Comparison of ENCODE assay signal across 21 cellular contexts in genomic region chr2:207747653-207748560, GRCh38. TPM values are rescaled to one million over a fixed set of nuclear protein-coding genes. Genes with fewer than 3 reads are reported as not detected.
A peak's percentile ranks its signal among the peaks of the same experiment; 100 is the strongest.
DNase-seq lines count a peak whose midpoint lies in the region; ATAC-seq, FAIRE-seq and TF ChIP-seq lines count a peak whose summit lies in the region.
"Had no signal": no experiment of that assay in that cellular context is flagged by ENCODE, and none has a peak within 500 bp of the region (broad histone marks: within the 10 kb centered on the region; RNA-seq: fewer than 3 reads in every experiment).

No MANE protein-coding gene starts in this region.

- H3K23ac ChIP-seq in H1 (ENCODE audit: insufficient read length) (no peak overlapping the region), mesenchymal stem cell (ENCODE audit: low read length in 2 of 2) (no peak overlapping the region)

- no peak overlapping the region for H2BK120ac ChIP-seq in H1 (replicated peaks; ENCODE audit: low read depth, low read length)
- H2BK120ac ChIP-seq in mesenchymal stem cell (ENCODE audit: low read depth, low read length) = no peak overlapping the region

- POLR2A ChIA-PET in A549 (lab: Yijun Ruan, JAX) (interaction anchor here (0.6 to 1.8 kb wide), 5 partner anchors 18 to 292 kb away, joined by 4 to 6 read pairs (median 6); partner anchors contain the start of gene CCNYL1), PC-9 (lab: Charles Lee; ENCODE audit: unreplicated experiment) (no interaction called here), H1 (lab: Charles Lee; ENCODE audit: partially characterized antibody) (interaction anchor here (1.0 to 3.0 kb wide), 6 partner anchors 9 to 37 kb away, joined by 3 to 6 read pairs (median 4); partner anchors contain the start of gene CCNYL1)

- FAIRE-seq in A549 (lab: Jason Lieb, UNC) (no peak), H1 (lab: Jason Lieb, UNC) (no peak)
- FAIRE-seq: A204.1, H54 had no signal

- intact Hi-C loops in PC-9 (cut with micrococcal nuclease; ENCODE audit: unreplicated experiment) = loop anchor here (10.0 kb wide), 1 partner anchor 507 kb away; the partner anchor contains the start of gene IDH1

- peaks cover 30% of the 10 kb centered on the region for H3F3A ChIP-seq in PC-9 (ENCODE audit: insufficient read depth, low read depth)

- H4K8ac ChIP-seq in H1 (ENCODE audit: extremely low read depth, insufficient read depth, low read length) (peak overlapping the region; percentile 29; the same call in 1 of the 2 replicates), mesenchymal stem cell (ENCODE audit: low read length) (peak overlapping the region; percentile 32)

- no peak overlapping the region for H3K9ac ChIP-seq in H1 (replicated peaks in 1 of 4; ENCODE audit: extremely low read depth in 1 of 4, low read depth in 3 of 4, low read length in 3 of 4)
- no peak overlapping the region for H3K9ac ChIP-seq in mesenchymal stem cell (ENCODE audit: low read length)

- DNase-seq in A549 (ENCODE audit: low read depth in 1 of 2, low spot score in 1 of 2) (peak in 1 of 2 experiments; percentile 77), PC-9 (peak in 1 of 2 experiments; percentile 73), H1 (ENCODE audit: low read depth in 1 of 2, low spot score in 2 of 2) (no peak), mesenchymal stem cell (peak; percentile 32), NCI-H2171 (lab: John Stamatoyannopoulos, UW) (no peak), NCI-H1436 (lab: John Stamatoyannopoulos, UW) (no peak)
- DNase-seq: COR-L47, GF-D8, Kasumi-1, MV-4-11, NCI-H146, NCI-H2107, NCI-H446 treated with DMSO at 0.1 percent for 48 hours, NCI-H748 treated with DMSO at 0.1 percent for 48 hours, PC-3 had no signal

- no peak overlapping the region for H2BK20ac ChIP-seq in H1 (ENCODE audit: low read length)

- no peaks in the 10 kb centered on the region for H3K79me2 ChIP-seq in PC-9 (ENCODE audit: low read depth)
- no peaks in the 10 kb centered on the region for H3K79me2 ChIP-seq in H1 (ENCODE audit: control insufficient read depth in 1 of 2, insufficient read depth in 2 of 2, low read length in 2 of 2)

- TF ChIP-seq EP300 in A549 (IDR thresholded peaks at IDR 0.05) (no peak; a peak in 1 of 5 replicates), H1 (IDR thresholded peaks at IDR 0.05; ENCODE audit: borderline replicate concordance in 1 of 2, low read depth in 2 of 2, low read length in 2 of 2) (no peak)

- H3K4me3 ChIP-seq in A549 = no peak overlapping the region
- no peak overlapping the region for H3K4me3 ChIP-seq in PC-9
- no peak overlapping the region for H3K4me3 ChIP-seq in H1 (ENCODE audit: extremely low read depth in 1 of 4, insufficient read depth in 2 of 4, low read depth in 3 of 4, low read length in 4 of 4)
- no peak overlapping the region for H3K4me3 ChIP-seq in mesenchymal stem cell (ENCODE audit: insufficient read depth in 1 of 2, low read depth in 1 of 2, low read length in 2 of 2)
- H3K4me3 ChIP-seq: SK-N-MC had no signal

- H3K9me2 ChIP-seq in PC-9 (ENCODE audit: insufficient read depth) = no peaks in the 10 kb centered on the region

- H2BK12ac ChIP-seq in H1 (ENCODE audit: low read depth, low read length) (no peak overlapping the region), mesenchymal stem cell (ENCODE audit: low read length in 2 of 2) (no peak overlapping the region)

- no peak overlapping the region for H3K4ac ChIP-seq in H1 (replicated peaks; ENCODE audit: insufficient read length, low read depth, low read length)
- no peak overlapping the region for H3K4ac ChIP-seq in mesenchymal stem cell (ENCODE audit: low read depth in 1 of 2, low read length in 2 of 2)

- H3K4me1 ChIP-seq in A549 = peaks cover 54% of the 10 kb centered on the region
- peaks cover 21% of the 10 kb centered on the region for H3K4me1 ChIP-seq in PC-9 (replicated peaks; ENCODE audit: insufficient read depth)
- peaks cover 0 to 5% (median 0%) of the 10 kb centered on the region in 4 experiments; a peak in 1 of 7 replicates for H3K4me1 ChIP-seq in H1 (replicated peaks in 1 of 4; ENCODE audit: control insufficient read depth in 3 of 4, insufficient read depth in 4 of 4, low read length in 3 of 4)
- peaks cover 2% of the 10 kb centered on the region for H3K4me1 ChIP-seq in mesenchymal stem cell (ENCODE audit: control insufficient read depth, insufficient read depth, low read depth, low read length)

- BruUV-seq in PC-9 (replicated peaks; lab: Mats Ljungman, UMichigan) = no TSS peak

- H3K56ac ChIP-seq in H1 (replicated peaks; ENCODE audit: insufficient read length, low read depth, low read length) = no peak overlapping the region

- H3K23me2 ChIP-seq in H1 (ENCODE audit: low read depth, low read length) = no peaks in the 10 kb centered on the region; the same call in 1 of the 2 replicates

- H2BK5ac ChIP-seq in H1 (ENCODE audit: low read depth, low read length) = no peak overlapping the region
- no peak overlapping the region for H2BK5ac ChIP-seq in mesenchymal stem cell (ENCODE audit: low read depth, low read length, poor library complexity, severe bottlenecking)

- H3K9me3 ChIP-seq in A549 = no peaks in the 10 kb centered on the region
- no peaks in the 10 kb centered on the region for H3K9me3 ChIP-seq in PC-9 (ENCODE audit: insufficient read depth, low read depth)
- no peaks in the 10 kb centered on the region for H3K9me3 ChIP-seq in H1 (ENCODE audit: insufficient read depth in 2 of 2, low read depth in 1 of 2, low read length in 1 of 2)
- H3K9me3 ChIP-seq in mesenchymal stem cell (ENCODE audit: control insufficient read depth, low read length) = no peaks in the 10 kb centered on the region

- H4K20me1 ChIP-seq in PC-9 (ENCODE audit: insufficient read depth) (no peaks in the 10 kb centered on the region; the same call in 1 of the 2 replicates), H1 (replicated peaks in 1 of 2; ENCODE audit: control insufficient read depth in 1 of 2, insufficient read depth in 2 of 2, low read length in 2 of 2) (no peaks in the 10 kb centered on the region)

- H3K27me3 ChIP-seq in PC-9 (ENCODE audit: insufficient read depth, low read depth) (no peaks in the 10 kb centered on the region), H1 (replicated peaks in 1 of 4; ENCODE audit: control insufficient read depth in 3 of 4, extremely low read depth in 1 of 4, insufficient read depth in 3 of 4, low read length in 3 of 4) (no peaks in the 10 kb centered on the region), mesenchymal stem cell (ENCODE audit: control insufficient read depth in 1 of 2, insufficient read depth in 1 of 2, low read length in 2 of 2) (no peaks in the 10 kb centered on the region)

- H2AFZ ChIP-seq in PC-9 (no peak overlapping the region), H1 (ENCODE audit: low read length) (no peak overlapping the region), mesenchymal stem cell (ENCODE audit: low read depth, low read length) (no peak overlapping the region)

- peak; percentile 62 to 82 for ATAC-seq in A549
- no peak for ATAC-seq in HG02642 (IDR thresholded peaks at IDR 0.05; ENCODE audit: poor library complexity, unreplicated experiment)
- no peak for ATAC-seq in GM18517 (IDR thresholded peaks at IDR 0.05; ENCODE audit: unreplicated experiment)
- ATAC-seq: PC-3 had no signal

- TF ChIP-seq RAD21 in A549 (conservative IDR thresholded peaks at IDR 0.05 in 1 of 2, IDR thresholded peaks at IDR 0.05 in 1 of 2) (no peak; a peak in 2 of 5 replicates), H1 (IDR thresholded peaks at IDR 0.05 in 1 of 2, conservative IDR thresholded peaks at IDR 0.05 in 1 of 2; ENCODE audit: low read depth in 2 of 2, low read length in 2 of 2) (no peak)

- CTCF ChIA-PET in A549 (lab: Yijun Ruan, JAX) (interaction anchor here (0.8 to 11.4 kb wide), 13 partner anchors 11 to 506 kb away, joined by 3 to 202 read pairs (median 25); partner anchors contain the start of genes FZD5, IDH1 and METTL21A), PC-9 (lab: Charles Lee) (interaction anchor here (0.7 kb wide), 1 partner anchor 290 kb away, joined by 4 read pairs; no protein-coding TSS in a partner anchor), H1 (lab: Charles Lee; ENCODE audit: partially characterized antibody) (interaction anchor here (0.6 to 7.7 kb wide), 19 partner anchors 8 to 326 kb away, joined by 3 to 157 read pairs (median 17); no protein-coding TSS in a partner anchor)

- H3K14ac ChIP-seq in H1 (ENCODE audit: insufficient read length) = no peak overlapping the region
- no peak overlapping the region for H3K14ac ChIP-seq in mesenchymal stem cell (ENCODE audit: low read length in 2 of 2)

- H3K18ac ChIP-seq in H1 (ENCODE audit: extremely low read depth, low read length) (no peak overlapping the region), mesenchymal stem cell (ENCODE audit: low read depth in 1 of 2, low read length in 2 of 2) (no peak overlapping the region)

- 64% methylated on average over 15 of the region's 15 CpGs for WGBS in A549 (ENCODE audit: missing lambda C conversion rate)
- 91% methylated on average over 15 of the region's 15 CpGs; no CpG with 5 or more reads in 1 of the 2 experiments for WGBS in H1 (ENCODE audit: extremely low coverage in 1 of 2, insufficient coverage in 1 of 2, insufficient read length in 1 of 2, insufficient replicate concordance in 2 of 2, low coverage in 1 of 2, low lambda C conversion rate in 2 of 2, missing lambda C conversion rate in 1 of 2), 2 experiments
- WGBS in mesenchymal stem cell = 89% methylated on average over 13 of the region's 15 CpGs

- no peak overlapping the region for H4K91ac ChIP-seq in H1 (replicated peaks; ENCODE audit: insufficient read length, low read length)
- H4K91ac ChIP-seq in mesenchymal stem cell (ENCODE audit: low read length) = no peak overlapping the region

- H3K79me1 ChIP-seq in H1 (ENCODE audit: low read depth, low read length) (no peaks in the 10 kb centered on the region), mesenchymal stem cell (replicated peaks; ENCODE audit: low read length, poor library complexity, severe bottlenecking) (peaks cover 4% of the 10 kb centered on the region)

- TF ChIP-seq CTCF in A549 (IDR thresholded peaks at IDR 0.05) = no peak
- no peak for TF ChIP-seq CTCF in PC-9 (conservative IDR thresholded peaks at IDR 0.05)
- no peak for TF ChIP-seq CTCF in H1 (IDR thresholded peaks at IDR 0.05; ENCODE audit: control extremely low read depth in 1 of 3, insufficient read depth in 1 of 3, low read depth in 1 of 3, low read length in 3 of 3)

- TF ChIP-seq POLR2A in A549 (IDR thresholded peaks at IDR 0.05; ENCODE audit: low read length) = no peak
- TF ChIP-seq POLR2A in H1 (IDR thresholded peaks at IDR 0.05; ENCODE audit: control extremely low read depth in 1 of 2, low read depth in 2 of 2, low read length in 2 of 2) = no peak

- H2AK5ac ChIP-seq in H1 (ENCODE audit: low read depth, low read length) (no peak overlapping the region), mesenchymal stem cell (ENCODE audit: low read length, severe bottlenecking) (no peak overlapping the region)

- no peak overlapping the region for H4K5ac ChIP-seq in H1 (ENCODE audit: insufficient read length, low read depth, low read length)

- peaks cover 13% of the 10 kb centered on the region; the same call in 1 of the 2 replicates for H3K36me3 ChIP-seq in PC-9 (ENCODE audit: low read depth)
- H3K36me3 ChIP-seq in H1 (ENCODE audit: control insufficient read depth in 2 of 4, insufficient read depth in 4 of 4, low read length in 3 of 4) = peaks cover 0 to 52% (median 4%) of the 10 kb centered on the region in 4 experiments; a peak in 3 of 8 replicates
- peaks cover 8 to 48% of the 10 kb centered on the region in 2 experiments for H3K36me3 ChIP-seq in mesenchymal stem cell (ENCODE audit: control insufficient read depth in 1 of 2, insufficient read depth in 2 of 2, low read depth in 1 of 2, low read length in 2 of 2)

- H3K4me2 ChIP-seq in A549 = peak overlapping the region; percentile 73
- peak overlapping the region; percentile 60 for H3K4me2 ChIP-seq in PC-9
- H3K4me2 ChIP-seq in H1 (ENCODE audit: insufficient read depth in 1 of 2, low read depth in 2 of 2, low read length in 2 of 2) = no peak overlapping the region
- no peak overlapping the region for H3K4me2 ChIP-seq in mesenchymal stem cell (ENCODE audit: low read length, poor library complexity, severe bottlenecking)

- H2BK15ac ChIP-seq in H1 (ENCODE audit: low read length) = no peak overlapping the region
- no peak overlapping the region for H2BK15ac ChIP-seq in mesenchymal stem cell (ENCODE audit: low read depth, poor library complexity, severe bottlenecking)

- H3K27ac ChIP-seq in A549 = peak overlapping the region; percentile 84 to 87
- peak overlapping the region; percentile 79 for H3K27ac ChIP-seq in PC-9
- no peak overlapping the region for H3K27ac ChIP-seq in H1 (ENCODE audit: low read depth, low read length)
- no peak overlapping the region for H3K27ac ChIP-seq in mesenchymal stem cell (ENCODE audit: low read length, poor library complexity, severe bottlenecking)
- H3K27ac ChIP-seq: C4-2B, SK-N-MC had no signal

RNA-seq across cellular contexts. Expression of gene FZD5, which starts 21.8 kb away (rescaled TPM):
- polyA plus RNA-seq in A549 (2011; rRNA removed) (6.7 and 7.5 TPM in 2 replicates), A549 (2017; fragmentation: RNase III; extraction: RNeasy Plus Mini Kit Qiagen cat#74134 plus additional on column Dnase treatment) (3.9 to 4.9 TPM (median 4.9 TPM) in 3 replicates), H1 (2011; rRNA removed) (13.4 and 20.2 TPM in 2 replicates)
- polyA plus RNA-seq in A549 (2012; cell fraction: cytosol; rRNA removed) = 2.5 and 4.2 TPM in 2 replicates
- polyA plus RNA-seq in A549 (2012; cell fraction: nucleus; rRNA removed) = 3.3 and 4.4 TPM in 2 replicates
- 8.3 and 8.9 TPM in 2 replicates for polyA minus RNA-seq in A549 (2011; rRNA and poly(A)+ RNA removed)
- total RNA-seq in PC-9 (2021) = 5.6 and 6.8 TPM in 2 replicates
- 55.2 and 56.6 TPM in 2 replicates for total RNA-seq in H1 (2021; fragmentation: NEBNext Ultra II Directional; extraction: Animal tissue kit (Norgen Biotek cat#: 25700))
- 15.8 TPM for polyA plus RNA-seq in H1 (2011; cell fraction: cytosol; rRNA removed)
- 21.3 TPM for polyA plus RNA-seq in H1 (2011; cell fraction: nucleus; rRNA removed)
- 14.2 to 20.0 TPM (median 15.9 TPM) in 4 replicates for polyA plus RNA-seq in H1 (2012, experiment 1 of 2)
- 4.5 TPM for polyA plus RNA-seq in H1 (2012, experiment 2 of 2)
- polyA plus RNA-seq in H1 (2013, experiment 1 of 2) = 33.6 TPM
- polyA plus RNA-seq in H1 (2013, experiment 2 of 2) = 37.1 TPM
- 30.0 and 33.0 TPM in 2 replicates for polyA minus RNA-seq in H1 (2011; rRNA and poly(A)+ RNA removed)
- 44.0 TPM for polyA minus RNA-seq in H1 (2011; cell fraction: cytosol; rRNA and poly(A)+ RNA removed)
- 60.7 TPM for polyA minus RNA-seq in H1 (2011; cell fraction: nucleus; rRNA and poly(A)+ RNA removed)
- polyA plus RNA-seq in mesenchymal stem cell (2013, experiment 1 of 2) = 0.94 TPM
- 0.99 TPM for polyA plus RNA-seq in mesenchymal stem cell (2013, experiment 2 of 2)

RNA-seq across cellular contexts. Expression of gene CCNYL1, which starts 36.5 kb away (rescaled TPM):
- polyA plus RNA-seq in A549 (2011; rRNA removed) = 31.6 and 38.7 TPM in 2 replicates
- polyA plus RNA-seq in A549 (2012; cell fraction: cytosol; rRNA removed) = 13.0 and 14.8 TPM in 2 replicates
- 9.4 and 12.8 TPM in 2 replicates for polyA plus RNA-seq in A549 (2012; cell fraction: nucleus; rRNA removed)
- 16.9 to 20.8 TPM (median 17.7 TPM) in 3 replicates for polyA plus RNA-seq in A549 (2017; fragmentation: RNase III; extraction: RNeasy Plus Mini Kit Qiagen cat#74134 plus additional on column Dnase treatment)
- 9.6 and 11.0 TPM in 2 replicates for polyA minus RNA-seq in A549 (2011; rRNA and poly(A)+ RNA removed)
- total RNA-seq in PC-9 (2021) = 21.8 and 24.8 TPM in 2 replicates
- total RNA-seq in H1 (2021; fragmentation: NEBNext Ultra II Directional; extraction: Animal tissue kit (Norgen Biotek cat#: 25700)) = 35.4 and 36.2 TPM in 2 replicates
- 10.0 and 13.3 TPM in 2 replicates for polyA plus RNA-seq in H1 (2011; rRNA removed)
- 14.2 TPM for polyA plus RNA-seq in H1 (2011; cell fraction: cytosol; rRNA removed)
- 15.5 TPM for polyA plus RNA-seq in H1 (2011; cell fraction: nucleus; rRNA removed)
- polyA plus RNA-seq in H1 (2012, experiment 1 of 2) = 14.6 to 24.3 TPM (median 18.2 TPM) in 4 replicates
- polyA plus RNA-seq in H1 (2012, experiment 2 of 2) = 5.1 TPM
- polyA plus RNA-seq in H1 (2013, experiment 1 of 2) = 33.4 TPM
- 31.5 TPM for polyA plus RNA-seq in H1 (2013, experiment 2 of 2)
- 16.6 and 23.9 TPM in 2 replicates for polyA minus RNA-seq in H1 (2011; rRNA and poly(A)+ RNA removed)
- 16.3 TPM for polyA minus RNA-seq in H1 (2011; cell fraction: cytosol; rRNA and poly(A)+ RNA removed)
- 24.5 TPM for polyA minus RNA-seq in H1 (2011; cell fraction: nucleus; rRNA and poly(A)+ RNA removed)
- 13.9 TPM for polyA plus RNA-seq in mesenchymal stem cell (2013, experiment 1 of 2)
- polyA plus RNA-seq in mesenchymal stem cell (2013, experiment 2 of 2) = 14.8 TPM

Comparison
In these comparisons a context has a peak if more than half of its experiments do, and no peak if none do; other contexts are left out.
1. ATAC-seq: peak in A549 (2 of 2); none in HG02642 (single experiment) and GM18517 (single experiment).
2. H3K27ac ChIP-seq: peak in A549 (2 of 2) and PC-9 (single experiment); none in H1 (single experiment) and mesenchymal stem cell (single experiment).
3. H3K4me2 ChIP-seq: peak in A549 (single experiment) and PC-9 (single experiment); none in H1 (0 of 2) and mesenchymal stem cell (single experiment).
4. Of the 18 proteins assayed by ChIP-seq in both H1 and A549: peak only in H1: none; only in A549: E2F6, JUN, MAFK and MAX; in both: none; in neither: 13; mixed calls (peak in some experiments, not most) for 1.